8 cellular contexts compared by ENCODE assay signal in the genomic region with DNA sequence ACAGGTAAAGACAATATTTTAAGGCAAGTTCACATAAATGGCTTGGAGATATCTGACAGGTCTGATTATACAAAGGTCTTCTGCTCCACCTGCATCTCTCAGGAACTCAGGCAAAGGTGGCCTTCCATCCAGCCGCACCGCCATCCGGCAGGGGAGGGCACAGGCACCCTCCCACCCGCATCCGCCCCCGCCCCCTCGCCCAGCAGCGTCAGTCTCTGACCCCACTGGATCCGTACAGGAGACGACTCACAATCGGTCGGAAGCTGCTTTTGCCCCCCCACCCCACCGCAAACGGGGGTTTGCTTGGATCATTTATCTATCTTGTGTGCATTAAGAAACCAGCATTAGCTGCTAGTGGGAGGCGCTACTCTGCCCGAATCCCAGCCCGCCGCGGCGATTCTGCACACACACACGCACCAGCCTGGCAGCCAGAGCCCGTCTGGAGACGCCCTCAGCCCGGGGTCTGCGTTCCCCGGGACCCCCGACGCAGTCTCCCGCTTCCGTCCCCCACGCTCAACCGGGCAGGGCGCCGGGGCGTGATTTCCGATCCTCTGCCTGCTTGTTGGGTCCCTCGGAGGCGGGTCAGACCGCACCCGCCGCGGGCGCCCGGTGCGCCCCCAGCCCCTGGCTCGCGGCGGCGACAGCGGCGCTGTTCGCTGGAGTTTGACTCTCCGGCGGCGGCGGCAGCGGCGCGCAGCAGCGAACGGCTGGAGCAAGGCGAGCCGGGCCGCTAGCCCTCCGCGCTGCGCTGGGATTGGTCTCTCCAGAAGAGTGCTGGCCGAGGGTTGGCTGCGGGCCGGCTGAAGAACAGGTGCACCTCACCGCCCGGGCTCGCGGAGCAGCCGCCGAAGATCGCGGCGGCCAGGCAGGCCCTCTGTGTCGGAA. TPM values are rescaled to one million over a fixed set of nuclear protein-coding genes. Genes with fewer than 3 reads are reported as not detected.
DNase-seq lines count a peak whose midpoint lies in the region; ATAC-seq and TF ChIP-seq lines count a peak whose summit lies in the region.

No MANE protein-coding gene starts in this region.

- intact Hi-C loops in PC-3 (cut with micrococcal nuclease), result no loop called here

- H3K9ac ChIP-seq in PC-3 (ENCODE audit: low read length), result no peak overlapping the region

- H3K4me2 ChIP-seq in PC-3 (ENCODE audit: low read length), result no peak overlapping the region

- H3K9me3 ChIP-seq in RWPE2 (ENCODE audit: severe bottlenecking) (no peaks in the 10 kb centered on the region), PC-3 (ENCODE audit: low read length) (no peaks in the 10 kb centered on the region)

- no peaks in the 10 kb centered on the region for H3K36me3 ChIP-seq in RWPE2 (ENCODE audit: low read depth)
- no peaks in the 10 kb centered on the region for H3K36me3 ChIP-seq in PC-3 (ENCODE audit: low read depth, low read length)

- CTCF ChIA-PET in PC-3 (lab: Charles Lee), result no interaction called here

- H3K27ac ChIP-seq in RWPE2 (ENCODE audit: poor library complexity, severe bottlenecking) (no peak overlapping the region), PC-3 (ENCODE audit: low read length) (no peak overlapping the region)

- H3K4me3 ChIP-seq in RWPE2 (ENCODE audit: severe bottlenecking) (no peak overlapping the region), foreskin fibroblast (ENCODE audit: low read depth in 1 of 2, low read length in 2 of 2) (no peak overlapping the region), PC-3 (ENCODE audit: low read length) (no peak overlapping the region)

- no peaks in the 10 kb centered on the region for H4K20me1 ChIP-seq in PC-3 (ENCODE audit: low read length)

- no TSS peak for BruUV-seq in PC-3 (replicated peaks; lab: Mats Ljungman, UMichigan)

- H3K9me2 ChIP-seq in PC-3 (replicated peaks; ENCODE audit: low read length), result no peaks in the 10 kb centered on the region

- H3K27me3 ChIP-seq in RWPE2 (ENCODE audit: insufficient read depth, poor library complexity, severe bottlenecking) (peaks cover 59% of the 10 kb centered on the region), PC-3 (ENCODE audit: low read length) (no peaks in the 10 kb centered on the region)

- no peak overlapping the region for H2AFZ ChIP-seq in PC-3 (ENCODE audit: low read length)

- DNase-seq in NCI-H2081 (lab: John Stamatoyannopoulos, UW), result peak; percentile 15 to 31
- no peak for DNase-seq in NCI-H2081 treated with DMSO at 0.1 percent for 48 hours (lab: John Stamatoyannopoulos, UW)
- DNase-seq in RWPE2 (ENCODE audit: low spot score), result no peak
- peak; percentile 4 to 69 for DNase-seq in foreskin fibroblast
- no peak for DNase-seq in omental fat pad (ENCODE audit: low spot score)
- DNase-seq in DMS79 (lab: John Stamatoyannopoulos, UW), result no peak
- no peak for DNase-seq in DMS79 treated with DMSO at 0.1 percent for 48 hours (lab: John Stamatoyannopoulos, UW)
- no peak for DNase-seq in PC-3

- no peaks in the 10 kb centered on the region for H3K79me2 ChIP-seq in PC-3 (ENCODE audit: low read length)

- peak; percentile 54; the same call in 2 of the 3 replicates for ATAC-seq in RWPE2 (ENCODE audit: low read depth)
- ATAC-seq in omental fat pad (ENCODE audit: low FRiP score), result peak; percentile 73
- no peak for ATAC-seq in PC-3

- no peaks in the 10 kb centered on the region for H3F3A ChIP-seq in PC-3 (ENCODE audit: low read length, unreplicated experiment)

- POLR2A ChIA-PET in PC-3 (lab: Charles Lee; ENCODE audit: unreplicated experiment), result no interaction called here

- TF ChIP-seq CTCF in RWPE2 (IDR thresholded peaks at IDR 0.05; ENCODE audit: poor library complexity, severe bottlenecking) (no peak), foreskin fibroblast (IDR thresholded peaks at IDR 0.05; ENCODE audit: low read depth, low read length) (no peak), omental fat pad (IDR thresholded peaks at IDR 0.05) (no peak), PC-3 (conservative IDR thresholded peaks at IDR 0.05; ENCODE audit: low read depth, low read length) (no peak)

- H3K4me1 ChIP-seq in RWPE2 (ENCODE audit: insufficient read depth, poor library complexity, severe bottlenecking) (no peaks in the 10 kb centered on the region), PC-3 (ENCODE audit: insufficient read depth, low read length) (no peaks in the 10 kb centered on the region)

RNA-seq across cellular contexts. Expression of gene NRG3, which starts 0.8 kb away (rescaled TPM):
- total RNA-seq in omental fat pad, result under 1 TPM in 3 of 4 donors, not detected in 1; 0.19 to 0.47 (median 0.38) TPM
- total RNA-seq in PC-3 (2014; rRNA removed), result not detected in 2 replicates

Comparison
In these comparisons a context has a peak if more than half of its experiments do, and no peak if none do; other contexts are left out.
1. DNase-seq: peak in NCI-H2081 (2 of 2) and foreskin fibroblast (2 of 2); none in NCI-H2081 treated with DMSO at 0.1 percent for 48 hours (single experiment), RWPE2 (single experiment), omental fat pad (single experiment), DMS79 (single experiment), DMS79 treated with DMSO at 0.1 percent for 48 hours (single experiment) and PC-3 (single experiment).